In the genomic region with DNA sequence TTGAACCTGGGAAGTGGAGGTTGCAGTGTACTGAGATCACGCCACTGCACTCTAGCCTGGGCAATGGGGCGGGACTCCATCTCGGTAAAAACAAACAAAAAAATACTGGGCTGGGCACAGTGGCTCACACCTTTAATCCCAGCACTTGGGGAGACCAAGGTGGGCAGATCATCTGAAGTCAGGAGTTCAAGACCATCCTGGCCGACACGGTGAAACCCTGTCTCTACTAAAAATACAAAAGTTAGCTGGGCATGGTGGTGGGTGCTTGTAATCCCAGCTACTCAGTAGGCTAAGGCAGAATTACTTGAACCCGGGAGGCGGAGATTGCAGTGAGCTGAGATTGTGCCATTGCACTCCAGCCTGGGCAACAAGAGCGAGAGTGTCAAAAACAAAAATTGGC, we compare ENCODE assay signal across 1 cellular context. TPM values are rescaled to one million over a fixed set of nuclear protein-coding genes. Genes with fewer than 3 reads are reported as not detected.
"Had no signal": no experiment of that assay in that cellular context is flagged by ENCODE, and none has a peak within 500 bp of the region (broad histone marks: within the 10 kb centered on the region; RNA-seq: fewer than 3 reads in every experiment).

No MANE protein-coding gene starts in this region.

RNA-seq across cellular contexts. Expression of a gene that starts 14.9 kb away (rescaled TPM):
- total RNA-seq: epithelial cell of proximal tubule had no signal
